Comparison of ENCODE assay signal across 1 cellular context in genomic region chr6:40558102-40558501, GRCh38.
TF ChIP-seq lines count a peak whose summit lies in the region.

No MANE protein-coding gene starts in this region.

TF ChIP-seq in H1, 55 proteins besides CTCF, POLR2A, EP300 and RAD21:
- TF ChIP-seq KDM5A (IDR thresholded peaks at IDR 0.05; ENCODE audit: low read length) = no peak
- TF ChIP-seq EZH2 (IDR thresholded peaks at IDR 0.05; ENCODE audit: low read depth, low read length, severe bottlenecking) = no peak
- TF ChIP-seq SIN3A (conservative IDR thresholded peaks at IDR 0.05 in 1 of 2, IDR thresholded peaks at IDR 0.05 in 1 of 2; ENCODE audit: low read depth in 1 of 2, low read length in 2 of 2) = no peak
- no peak for TF ChIP-seq BCL11A (IDR thresholded peaks at IDR 0.05; ENCODE audit: low read depth in 2 of 2, low read length in 2 of 2)
- TF ChIP-seq ASH2L (IDR thresholded peaks at IDR 0.05; ENCODE audit: low read length) = no peak
- TF ChIP-seq TCF12 (IDR thresholded peaks at IDR 0.05; ENCODE audit: low read depth, low read length) = no peak
- no peak for TF ChIP-seq CEBPB (IDR thresholded peaks at IDR 0.05; ENCODE audit: low read depth, low read length)
- TF ChIP-seq JUND (IDR thresholded peaks at IDR 0.05; ENCODE audit: low read length) = no peak
- TF ChIP-seq MAFK (IDR thresholded peaks at IDR 0.05; ENCODE audit: low read depth, low read length) = no peak
- no peak for TF ChIP-seq SIRT6 (IDR thresholded peaks at IDR 0.05; ENCODE audit: low read length)
- TF ChIP-seq SP4 (IDR thresholded peaks at IDR 0.05; ENCODE audit: low read length) = no peak
- TF ChIP-seq GTF2F1 (IDR thresholded peaks at IDR 0.05; ENCODE audit: borderline replicate concordance, low read depth, low read length) = no peak
- no peak for TF ChIP-seq SRF (IDR thresholded peaks at IDR 0.05; ENCODE audit: low read depth, low read length)
- no peak for TF ChIP-seq BACH1 (IDR thresholded peaks at IDR 0.05; ENCODE audit: low read length)
- no peak for TF ChIP-seq ATF2 (IDR thresholded peaks at IDR 0.05; ENCODE audit: low read length)
- TF ChIP-seq TEAD4 (IDR thresholded peaks at IDR 0.05; ENCODE audit: low read depth, low read length) = no peak
